Comparison of ENCODE assay signal across 20 cellular contexts in the genomic region with DNA sequence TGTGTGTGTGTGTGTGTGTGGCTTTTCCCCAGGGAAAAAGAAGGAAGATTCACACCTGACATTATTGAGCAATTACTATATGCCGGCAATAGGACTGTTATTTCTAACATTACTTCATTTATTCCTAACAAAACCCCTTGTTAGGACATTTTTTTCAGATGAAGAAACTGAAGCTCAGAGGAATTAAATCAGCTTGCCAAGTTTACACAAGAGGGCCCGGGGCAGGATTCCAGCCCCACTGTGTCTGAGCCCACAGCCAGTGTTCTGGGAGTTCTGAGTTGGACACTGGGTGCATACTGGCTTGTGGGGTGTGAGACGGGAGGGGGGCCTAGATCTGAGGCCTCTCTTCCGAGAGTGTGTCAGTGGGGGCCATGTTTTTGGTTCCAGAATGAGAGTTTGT. TPM values are rescaled to one million over a fixed set of nuclear protein-coding genes. Genes with fewer than 3 reads are reported as not detected.
DNase-seq lines count a peak whose midpoint lies in the region; ATAC-seq and TF ChIP-seq lines count a peak whose summit lies in the region.
"Had no signal": no experiment of that assay in that cellular context is flagged by ENCODE, and none has a peak within 500 bp of the region (broad histone marks: within the 10 kb centered on the region; RNA-seq: fewer than 3 reads in every experiment).

No MANE protein-coding gene starts in this region.

- no peak overlapping the region for H3K4me3 ChIP-seq in epithelial cell of esophagus (ENCODE audit: low read length)
- no peak overlapping the region for H3K4me3 ChIP-seq in upper lobe of right lung
- H3K4me3 ChIP-seq: colonic mucosa, spleen had no signal

- no peak overlapping the region for H3K27ac ChIP-seq in upper lobe of right lung
- H3K27ac ChIP-seq: 22Rv1, spleen had no signal

- H3K36me3 ChIP-seq in upper lobe of right lung = no peaks in the 10 kb centered on the region
- H3K36me3 ChIP-seq: colonic mucosa, spleen had no signal

- no peaks in the 10 kb centered on the region for H3K4me1 ChIP-seq in upper lobe of right lung
- H3K4me1 ChIP-seq: colonic mucosa had no signal

- ATAC-seq in Right ventricle myocardium superior (ENCODE audit: poor library complexity) (peak; percentile 46), upper lobe of right lung (peak; percentile 6), GM19023 (IDR thresholded peaks at IDR 0.05; ENCODE audit: unreplicated experiment) (no peak)

- H3K9me3 ChIP-seq in upper lobe of right lung = no peaks in the 10 kb centered on the region
- H3K9me3 ChIP-seq: colonic mucosa, spleen had no signal

- H3K27me3 ChIP-seq in upper lobe of right lung = no peaks in the 10 kb centered on the region
- H3K27me3 ChIP-seq: colonic mucosa, spleen had no signal

- intact Hi-C loops in Right ventricle myocardium superior (cut with DNase I) (no loop called here), cardiac septum (cut with DNase I) (no loop called here), upper lobe of right lung (cut with DNase I) (no loop called here), posterior vena cava (cut with DNase I) (no loop called here)

- DNase-seq in Right ventricle myocardium superior = peak; percentile 73
- DNase-seq in cardiac septum (ENCODE audit: low spot score) = no peak
- DNase-seq in epithelial cell of esophagus (ENCODE audit: low read depth) = peak; percentile 56
- DNase-seq in medulla oblongata (ENCODE audit: extremely low spot score) = peak; percentile 37
- DNase-seq in upper lobe of right lung = no peak
- no peak for DNase-seq in posterior vena cava (ENCODE audit: low spot score)
- DNase-seq in activated naive CD4-positive, alpha-beta T cell treated with Interleukin-2 at 50 U/mL for 16 hours = no peak
- DNase-seq: activated CD4-positive, alpha-beta T cell treated with anti-CD3 and anti-CD28 coated beads for 48 hours; activated T-cell treated with anti-CD3 and anti-CD28 coated beads, Interleukin-2, amount 50 U/mL, for 1 hour; CD8-positive, alpha-beta memory T cell; colonic mucosa; KBM-7; mesendoderm; NCI-H1105; SIG-M5; T1000 had no signal

- TF ChIP-seq CTCF in epithelial cell of esophagus (IDR thresholded peaks at IDR 0.05; ENCODE audit: insufficient read depth, low read depth, low read length, missing control alignments) (no peak), upper lobe of right lung (IDR thresholded peaks at IDR 0.05) (no peak)

RNA-seq across cellular contexts. Expression of a gene that starts 9.9 kb away (rescaled TPM):
- 42.8 TPM for total RNA-seq in Right ventricle myocardium superior
- 0.48 TPM for total RNA-seq in cardiac septum
- 0.72 TPM for total RNA-seq in upper lobe of right lung
- under 1 TPM; 0.52 to 0.60 TPM for total RNA-seq in posterior vena cava
- total RNA-seq: epithelial cell of proximal tubule had no signal

Comparison
In these comparisons a context has a peak if more than half of its experiments do, and no peak if none do; other contexts are left out.
1. DNase-seq: peak in Right ventricle myocardium superior (single experiment), epithelial cell of esophagus (single experiment) and medulla oblongata (single experiment); none in cardiac septum (single experiment), upper lobe of right lung (single experiment), posterior vena cava (single experiment) and activated naive CD4-positive, alpha-beta T cell treated with Interleukin-2 at 50 U/mL for 16 hours (single experiment).
2. RNA of a gene that starts 9.9 kb away (total RNA-seq): 42.8 TPM in Right ventricle myocardium superior (single experiment); 0.72 TPM in upper lobe of right lung (single experiment), 0.52 to 0.60 TPM in posterior vena cava and 0.48 TPM in cardiac septum (single experiment); every median in the first group is over 10 times any median in the second.